Comparison of ENCODE assay signal across 9 cellular contexts in the genomic region with DNA sequence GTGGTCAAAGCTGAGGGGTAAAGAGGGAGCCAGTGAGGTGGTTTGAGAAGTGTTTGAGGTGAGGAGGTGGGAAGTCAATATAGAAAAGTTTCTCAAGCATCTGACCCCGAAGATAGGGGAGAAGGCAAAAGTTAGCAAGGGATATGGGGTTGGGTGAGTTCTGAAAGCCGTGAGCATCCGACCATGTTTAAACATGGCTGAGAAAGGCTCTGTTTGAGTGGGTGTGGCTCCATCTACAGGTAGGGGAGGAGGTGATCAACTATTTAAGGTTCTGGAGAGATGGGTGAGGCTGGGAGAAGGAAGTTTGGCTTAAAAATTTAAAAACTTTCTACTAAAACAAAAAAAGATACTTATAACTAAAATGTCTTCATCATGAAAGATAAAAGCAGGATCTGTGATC.
DNase-seq lines count a peak whose midpoint lies in the region; ATAC-seq, FAIRE-seq and TF ChIP-seq lines count a peak whose summit lies in the region.
"Had no signal": no experiment of that assay in that cellular context is flagged by ENCODE, and none has a peak within 500 bp of the region (broad histone marks: within the 10 kb centered on the region; RNA-seq: fewer than 3 reads in every experiment).

No MANE protein-coding gene starts in this region.

- peak; percentile 15 for TF ChIP-seq CTCF in osteocyte (IDR thresholded peaks at IDR 0.05)
- TF ChIP-seq CTCF in tibial artery (IDR thresholded peaks at IDR 0.05), result no peak

- no peaks in the 10 kb centered on the region for H3K4me1 Mint-ChIP-seq in activated T-helper 17 cell treated with anti-CD3 and anti-CD28 coated beads, Interleukin-2, amount 50 U/mL, for 72 hours
- H3K4me1 Mint-ChIP-seq in osteocyte (ENCODE audit: unreplicated experiment), result peaks cover 9% of the 10 kb centered on the region

- H3K9me3 Mint-ChIP-seq in activated T-helper 17 cell treated with anti-CD3 and anti-CD28 coated beads, Interleukin-2, amount 50 U/mL, for 72 hours, result no peaks in the 10 kb centered on the region
- H3K9me3 Mint-ChIP-seq in osteocyte (ENCODE audit: unreplicated experiment), result peaks cover 11% of the 10 kb centered on the region

- H3K27ac Mint-ChIP-seq in activated T-helper 17 cell treated with anti-CD3 and anti-CD28 coated beads, Interleukin-2, amount 50 U/mL, for 72 hours, result no peak overlapping the region
- no peak overlapping the region for H3K27ac Mint-ChIP-seq in osteocyte (ENCODE audit: unreplicated experiment)

- DNase-seq in DMS 273 (lab: John Stamatoyannopoulos, UW; ENCODE audit: unreplicated experiment) (peak; percentile 50), DMS 273 treated with DMSO at 0.1 percent for 48 hours (lab: John Stamatoyannopoulos, UW) (no peak), LoVo (ENCODE audit: low spot score) (peak; percentile 18), osteocyte (ENCODE audit: extremely low spot score, unreplicated experiment) (no peak), tibial artery (no peak), inferior parietal cortex (ENCODE audit: extremely low spot score) (no peak), RCC 7860 (ENCODE audit: low spot score) (no peak)

- ATAC-seq in activated T-helper 17 cell treated with anti-CD3 and anti-CD28 coated beads, Interleukin-2, amount 50 U/mL, for 72 hours (replicated peaks), result peak; percentile 64

- H3K4me3 Mint-ChIP-seq in activated T-helper 17 cell treated with anti-CD3 and anti-CD28 coated beads, Interleukin-2, amount 50 U/mL, for 72 hours, result no peak overlapping the region
- H3K4me3 Mint-ChIP-seq in osteocyte (ENCODE audit: unreplicated experiment), result no peak overlapping the region

- no peaks in the 10 kb centered on the region for H3K36me3 Mint-ChIP-seq in activated T-helper 17 cell treated with anti-CD3 and anti-CD28 coated beads, Interleukin-2, amount 50 U/mL, for 72 hours (ENCODE audit: low read depth)
- no peaks in the 10 kb centered on the region for H3K36me3 Mint-ChIP-seq in osteocyte (ENCODE audit: unreplicated experiment)

- H3K9me3 ChIP-seq in tibial artery, result no peaks in the 10 kb centered on the region

- no peak overlapping the region for H3K4me3 ChIP-seq in tibial artery

- H3K27me3 Mint-ChIP-seq in activated T-helper 17 cell treated with anti-CD3 and anti-CD28 coated beads, Interleukin-2, amount 50 U/mL, for 72 hours, result peaks cover 39% of the 10 kb centered on the region
- H3K27me3 Mint-ChIP-seq in osteocyte (ENCODE audit: unreplicated experiment), result no peaks in the 10 kb centered on the region

- intact Hi-C loops in tibial artery (cut with DNase I; ENCODE audit: low total_unique reads), result no loop called here

- H3K27ac ChIP-seq in tibial artery, result no peak overlapping the region

- no peaks in the 10 kb centered on the region for H3K36me3 ChIP-seq in tibial artery

- peaks cover 0 to 24% of the 10 kb centered on the region in 2 donors for H3K27me3 ChIP-seq in tibial artery

- no peak for FAIRE-seq in RCC 7860 (lab: Jason Lieb, UNC)
- FAIRE-seq: A204.1 had no signal

- no peaks in the 10 kb centered on the region for H3K4me1 ChIP-seq in tibial artery

Comparison
In these comparisons a context has a peak if more than half of its experiments do, and no peak if none do; other contexts are left out.
1. DNase-seq: peak in DMS 273 (single experiment) and LoVo (single experiment); none in DMS 273 treated with DMSO at 0.1 percent for 48 hours (single experiment), osteocyte (single experiment), tibial artery (0 of 2), inferior parietal cortex (single experiment) and RCC 7860 (single experiment).